ENCODE assay signal across 3 cellular contexts in the genomic region with DNA sequence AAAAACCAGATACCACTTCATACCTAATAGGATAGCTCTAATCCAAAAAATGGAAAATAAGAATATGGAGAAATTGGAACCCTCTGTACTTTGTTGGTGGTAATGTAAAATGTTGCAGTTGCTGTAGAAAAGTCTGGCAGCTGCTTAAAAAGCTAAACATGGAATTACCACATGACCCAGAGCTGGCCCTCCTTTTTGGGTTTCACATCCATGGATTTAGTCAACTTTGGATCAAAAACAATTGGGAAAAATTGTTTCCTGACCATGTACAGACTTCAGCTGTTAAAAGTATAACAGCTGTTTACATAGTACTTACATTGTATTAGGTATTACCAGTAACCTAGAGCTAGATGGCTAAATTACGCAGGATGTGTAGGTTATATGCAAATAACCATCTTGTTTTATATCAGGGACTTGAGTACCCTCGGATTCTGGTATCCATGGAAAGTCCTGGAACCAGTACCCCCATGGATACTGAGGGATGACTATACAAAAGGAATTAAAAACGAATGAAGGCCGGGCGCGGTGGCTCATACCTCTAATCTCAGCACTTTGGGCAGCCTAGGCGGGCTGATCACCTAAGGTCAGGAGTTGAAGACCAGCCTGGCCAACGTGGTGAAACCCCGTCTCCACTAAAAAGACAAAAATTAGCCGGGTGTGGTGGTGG.
TF ChIP-seq lines count a peak whose summit lies in the region.

No MANE protein-coding gene starts in this region.

TF ChIP-seq in A549, 52 proteins besides CTCF, POLR2A, EP300 and RAD21:
- TF ChIP-seq, protein P1, sequence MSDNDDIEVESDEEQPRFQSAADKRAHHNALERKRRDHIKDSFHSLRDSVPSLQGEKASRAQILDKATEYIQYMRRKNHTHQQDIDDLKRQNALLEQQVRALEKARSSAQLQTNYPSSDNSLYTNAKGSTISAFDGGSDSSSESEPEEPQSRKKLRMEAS (IDR thresholded peaks at IDR 0.05), result no peak
- TF ChIP-seq FOSB (CRISPR knock-in tag; IDR thresholded peaks at IDR 0.05) (0 out of 2 replicates have a peak, but pooled peaks have one; percentile 48), TFCP2L1 (CRISPR knock-in tag; IDR thresholded peaks at IDR 0.05) (0 out of 2 replicates have a peak, but pooled peaks have one; percentile 19)

TF ChIP-seq in GM23338, 12 proteins besides CTCF, POLR2A, EP300 and RAD21:
- TF ChIP-seq, protein P2, sequence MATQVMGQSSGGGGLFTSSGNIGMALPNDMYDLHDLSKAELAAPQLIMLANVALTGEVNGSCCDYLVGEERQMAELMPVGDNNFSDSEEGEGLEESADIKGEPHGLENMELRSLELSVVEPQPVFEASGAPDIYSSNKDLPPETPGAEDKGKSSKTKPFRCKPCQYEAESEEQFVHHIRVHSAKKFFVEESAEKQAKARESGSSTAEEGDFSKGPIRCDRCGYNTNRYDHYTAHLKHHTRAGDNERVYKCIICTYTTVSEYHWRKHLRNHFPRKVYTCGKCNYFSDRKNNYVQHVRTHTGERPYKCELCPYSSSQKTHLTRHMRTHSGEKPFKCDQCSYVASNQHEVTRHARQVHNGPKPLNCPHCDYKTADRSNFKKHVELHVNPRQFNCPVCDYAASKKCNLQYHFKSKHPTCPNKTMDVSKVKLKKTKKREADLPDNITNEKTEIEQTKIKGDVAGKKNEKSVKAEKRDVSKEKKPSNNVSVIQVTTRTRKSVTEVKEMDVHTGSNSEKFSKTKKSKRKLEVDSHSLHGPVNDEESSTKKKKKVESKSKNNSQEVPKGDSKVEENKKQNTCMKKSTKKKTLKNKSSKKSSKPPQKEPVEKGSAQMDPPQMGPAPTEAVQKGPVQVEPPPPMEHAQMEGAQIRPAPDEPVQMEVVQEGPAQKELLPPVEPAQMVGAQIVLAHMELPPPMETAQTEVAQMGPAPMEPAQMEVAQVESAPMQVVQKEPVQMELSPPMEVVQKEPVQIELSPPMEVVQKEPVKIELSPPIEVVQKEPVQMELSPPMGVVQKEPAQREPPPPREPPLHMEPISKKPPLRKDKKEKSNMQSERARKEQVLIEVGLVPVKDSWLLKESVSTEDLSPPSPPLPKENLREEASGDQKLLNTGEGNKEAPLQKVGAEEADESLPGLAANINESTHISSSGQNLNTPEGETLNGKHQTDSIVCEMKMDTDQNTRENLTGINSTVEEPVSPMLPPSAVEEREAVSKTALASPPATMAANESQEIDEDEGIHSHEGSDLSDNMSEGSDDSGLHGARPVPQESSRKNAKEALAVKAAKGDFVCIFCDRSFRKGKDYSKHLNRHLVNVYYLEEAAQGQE (IDR thresholded peaks at IDR 0.05; ENCODE audit: unreplicated experiment), result no peak
- TF ChIP-seq STAT1 (IDR thresholded peaks at IDR 0.05; ENCODE audit: unreplicated experiment) (no peak), POLR2AphosphoS5 (IDR thresholded peaks at IDR 0.05; ENCODE audit: low read depth) (0 out of 2 replicates have a peak, but pooled peaks have one; percentile 18), NANOG (IDR thresholded peaks at IDR 0.05; ENCODE audit: borderline replicate concordance) (no peak)

TF ChIP-seq in K562, 482 proteins besides CTCF, POLR2A, EP300 and RAD21:
- TF ChIP-seq SUPT5H (IDR thresholded peaks at IDR 0.05), result 0 out of 2 replicates have a peak, but pooled peaks have one; percentile 3
- TF ChIP-seq RBM17 (IDR thresholded peaks at IDR 0.05; ENCODE audit: borderline replicate concordance, low read depth, low read length), result no peak
